In the genomic region with DNA sequence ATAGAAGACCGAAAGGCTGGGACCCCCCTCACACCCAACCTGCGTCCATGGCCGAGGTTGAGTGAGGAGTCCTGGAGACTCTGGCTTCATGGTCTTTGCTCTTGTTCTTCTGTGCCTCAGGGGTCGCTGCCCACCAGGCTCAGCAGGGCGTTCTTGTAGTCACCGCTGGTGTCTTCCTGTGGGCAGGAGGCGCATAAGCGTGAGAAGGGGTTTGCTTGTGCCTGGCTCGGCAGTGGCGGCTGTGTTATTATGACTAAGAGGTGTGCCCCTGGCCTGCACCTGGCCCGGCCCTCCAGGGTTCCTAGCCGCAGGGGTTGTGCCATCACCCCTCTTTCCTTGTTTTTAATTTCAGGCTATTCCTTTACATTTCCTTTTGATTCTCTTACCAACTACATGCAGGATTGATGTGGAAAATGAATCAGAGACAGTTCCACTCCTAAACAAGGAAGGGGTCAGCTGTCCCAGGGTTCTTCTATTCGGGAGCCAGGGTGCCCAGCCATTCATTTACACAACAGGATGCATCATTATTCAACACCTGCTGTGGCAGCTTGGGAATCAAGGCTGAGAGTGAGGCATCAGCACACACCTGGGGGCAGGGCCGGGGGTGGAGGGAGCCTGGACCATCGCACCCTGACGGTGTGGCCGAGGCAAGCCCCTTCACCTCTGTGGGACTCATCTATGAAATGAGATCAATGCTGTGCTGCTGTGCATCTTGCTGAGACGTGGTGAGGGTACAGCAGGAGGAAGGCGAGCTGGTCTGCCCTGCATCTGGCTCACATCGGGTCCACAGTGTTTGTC, we compare ENCODE assay signal across 5 cellular contexts. TPM values are rescaled to one million over a fixed set of nuclear protein-coding genes. Genes with fewer than 3 reads are reported as not detected.
"Had no signal": no experiment of that assay in that cellular context is flagged by ENCODE, and none has a peak within 500 bp of the region (broad histone marks: within the 10 kb centered on the region; RNA-seq: fewer than 3 reads in every experiment).

No MANE protein-coding gene starts in this region.

RNA-seq across cellular contexts. Expression of a gene that starts 15.0 kb away (rescaled TPM):
- total RNA-seq: H7, HT-29 had no signal

RNA-seq across cellular contexts. Expression of a gene that starts 22.6 kb away (rescaled TPM):
- total RNA-seq: GM23248, H4, H7, HT-29, IMR-90 had no signal
- polyA plus RNA-seq: IMR-90 had no signal
